In the genomic region with DNA sequence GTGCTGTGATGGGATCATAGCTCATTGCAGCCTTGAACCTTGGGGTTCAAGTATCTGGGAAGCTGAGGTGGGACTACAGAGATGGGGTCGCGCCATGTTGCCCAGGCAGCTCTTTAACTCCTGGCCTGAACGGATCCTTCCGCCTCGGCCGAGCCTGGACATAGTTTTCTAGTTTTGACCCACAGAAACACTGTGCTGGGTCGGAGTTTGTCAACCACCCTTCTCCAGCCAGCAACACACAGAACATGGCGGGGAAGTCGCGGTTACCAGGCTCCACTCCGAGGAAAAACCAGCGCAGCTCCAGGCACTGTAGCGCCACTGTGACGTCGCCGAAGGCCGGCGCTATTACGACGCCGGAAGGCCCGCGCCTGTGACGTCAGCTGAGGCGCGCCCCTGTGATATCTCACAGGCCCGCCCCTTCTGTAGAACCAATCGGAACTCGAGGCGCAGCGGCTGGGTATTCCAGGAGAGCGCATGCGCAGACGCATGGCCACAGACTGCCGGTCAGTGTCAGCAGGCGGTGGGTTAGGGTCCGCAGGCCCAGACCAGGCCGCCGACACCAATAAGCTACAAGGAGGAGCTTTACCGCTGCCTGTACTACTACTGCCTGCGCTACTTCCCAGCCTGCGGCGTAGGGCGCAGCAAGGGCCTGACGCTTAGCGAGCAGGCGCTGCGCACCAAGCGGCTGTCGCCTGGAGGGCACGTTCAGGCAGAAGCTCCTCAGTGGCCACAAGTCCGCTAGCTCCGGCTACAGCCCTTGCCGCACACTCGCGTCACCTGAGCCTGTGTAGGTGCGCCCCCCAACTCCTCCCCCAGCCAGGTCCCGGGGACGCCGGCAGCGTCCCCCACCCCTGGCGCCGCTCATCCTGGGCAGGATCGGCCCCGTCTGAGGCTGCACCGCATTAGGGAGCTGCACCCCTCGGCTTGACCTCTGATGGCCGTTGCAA, we compare ENCODE assay signal across 8 cellular contexts.
DNase-seq lines count a peak whose midpoint lies in the region; ATAC-seq and TF ChIP-seq lines count a peak whose summit lies in the region.

No MANE protein-coding gene starts in this region.

- ATAC-seq in HG02588 (IDR thresholded peaks at IDR 0.05; ENCODE audit: unreplicated experiment), result peak; percentile 97
- ATAC-seq in SK-N-SH treated with all-trans-retinoic acid at 6 μM for 48 hours, result peak; percentile 93

- H3K4me1 ChIP-seq in ovary (ENCODE audit: insufficient read depth) (peaks cover 6% of the 10 kb centered on the region), tibial artery (peaks cover 0 to 19% (median 12%) of the 10 kb centered on the region in 4 donors)

- intact Hi-C loops in head of caudate nucleus (cut with DNase I), result no loop called here
- intact Hi-C loops in ovary (cut with DNase I), result loop anchor here in 1 of 4 donors (5.0 kb wide), 1 partner anchor 354 kb away; no protein-coding TSS in a partner anchor
- intact Hi-C loops in tibial artery (cut with DNase I; ENCODE audit: low total_unique reads), result loop anchor here (10.0 kb wide), 1 partner anchor 131 kb away; a partner anchor contains a TSS

- peaks cover 4% of the 10 kb centered on the region for H3K36me3 Mint-ChIP-seq in activated naive CD8-positive, alpha-beta T cell treated with anti-CD3 and anti-CD28 coated beads for 36 hours

- H3K27ac Mint-ChIP-seq in activated naive CD8-positive, alpha-beta T cell treated with anti-CD3 and anti-CD28 coated beads for 36 hours, result peak overlapping the region; percentile 93

- no peaks in the 10 kb centered on the region for H3K27me3 ChIP-seq in ovary
- no peaks in the 10 kb centered on the region for H3K27me3 ChIP-seq in tibial artery

- H3K27ac ChIP-seq in ovary (peak overlapping the region; percentile 87 to 95), tibial artery (peak overlapping the region; percentile 94 to 95)

- 0 to 1% (median 0%) methylated on average over 56 to 68 of the region's 68 CpGs for WGBS in ovary, 3 donors

- H3K9me3 Mint-ChIP-seq in activated naive CD8-positive, alpha-beta T cell treated with anti-CD3 and anti-CD28 coated beads for 36 hours, result no peaks in the 10 kb centered on the region

- H3K4me3 ChIP-seq in ovary, result peak overlapping the region; percentile 84
- H3K4me3 ChIP-seq in tibial artery, result peak overlapping the region; percentile 79 to 92

- peak overlapping the region; percentile 90 for H3K4me3 Mint-ChIP-seq in activated naive CD8-positive, alpha-beta T cell treated with anti-CD3 and anti-CD28 coated beads for 36 hours

- peaks cover 12% of the 10 kb centered on the region for H3K4me1 Mint-ChIP-seq in activated naive CD8-positive, alpha-beta T cell treated with anti-CD3 and anti-CD28 coated beads for 36 hours

- no peaks in the 10 kb centered on the region for H3K36me3 ChIP-seq in ovary
- H3K36me3 ChIP-seq in tibial artery, result no peaks in the 10 kb centered on the region

- peak; percentile 62 for TF ChIP-seq EP300 in ovary (IDR thresholded peaks at IDR 0.05)

- H3K9me3 ChIP-seq in ovary, result no peaks in the 10 kb centered on the region
- no peaks in the 10 kb centered on the region for H3K9me3 ChIP-seq in tibial artery

- peak; percentile 20 for TF ChIP-seq CTCF in GM10266 (IDR thresholded peaks at IDR 0.05; ENCODE audit: control insufficient read depth, insufficient read depth, low read depth, missing control alignments)
- TF ChIP-seq CTCF in ovary (IDR thresholded peaks at IDR 0.05), result peak in 2 of 3 donors; percentile 42 to 57
- peak; percentile 26 to 35 for TF ChIP-seq CTCF in tibial artery (IDR thresholded peaks at IDR 0.05)

- H3K27me3 Mint-ChIP-seq in activated naive CD8-positive, alpha-beta T cell treated with anti-CD3 and anti-CD28 coated beads for 36 hours, result no peaks in the 10 kb centered on the region

- TF ChIP-seq POLR2A in ovary (IDR thresholded peaks at IDR 0.05), result peak; percentile 98

- DNase-seq in GM10266 (ENCODE audit: extremely low spot score) (peak; percentile 96), NCI-H1092 (lab: John Stamatoyannopoulos, UW) (peak; percentile 99), head of caudate nucleus (peak; percentile 95 to 100 (median 98)), ovary (peak; percentile 98 to 99 (median 98)), tibial artery (peak; percentile 98 to 99)
- DNase-seq in activated naive CD8-positive, alpha-beta T cell treated with anti-CD3 and anti-CD28 coated beads for 36 hours, result peak; percentile 96

TF ChIP-seq in SK-N-SH treated with all-trans-retinoic acid at 6 μM for 48 hours, 23 proteins besides CTCF, POLR2A, EP300 and RAD21:
- TF ChIP-seq ARNTL (CRISPR knock-in tag; IDR thresholded peaks at IDR 0.05; ENCODE audit: borderline replicate concordance, low read depth) (no peak), GLIS3 (CRISPR knock-in tag; IDR thresholded peaks at IDR 0.05) (no peak), ISL1 (CRISPR knock-in tag; IDR thresholded peaks at IDR 0.05) (no peak), ZNF70 (CRISPR knock-in tag; IDR thresholded peaks at IDR 0.05) (no peak), ZFP3 (CRISPR knock-in tag; IDR thresholded peaks at IDR 0.05) (peak; percentile 96), CSDC2 (CRISPR knock-in tag; IDR thresholded peaks at IDR 0.05) (peak; percentile 67; the same call in 1 of the 2 replicates), ZNF8 (CRISPR knock-in tag; IDR thresholded peaks at IDR 0.05) (peak; percentile 30; the same call in 1 of the 2 replicates), OSR1 (CRISPR knock-in tag; IDR thresholded peaks at IDR 0.05) (no peak)
- TF ChIP-seq, protein P1, sequence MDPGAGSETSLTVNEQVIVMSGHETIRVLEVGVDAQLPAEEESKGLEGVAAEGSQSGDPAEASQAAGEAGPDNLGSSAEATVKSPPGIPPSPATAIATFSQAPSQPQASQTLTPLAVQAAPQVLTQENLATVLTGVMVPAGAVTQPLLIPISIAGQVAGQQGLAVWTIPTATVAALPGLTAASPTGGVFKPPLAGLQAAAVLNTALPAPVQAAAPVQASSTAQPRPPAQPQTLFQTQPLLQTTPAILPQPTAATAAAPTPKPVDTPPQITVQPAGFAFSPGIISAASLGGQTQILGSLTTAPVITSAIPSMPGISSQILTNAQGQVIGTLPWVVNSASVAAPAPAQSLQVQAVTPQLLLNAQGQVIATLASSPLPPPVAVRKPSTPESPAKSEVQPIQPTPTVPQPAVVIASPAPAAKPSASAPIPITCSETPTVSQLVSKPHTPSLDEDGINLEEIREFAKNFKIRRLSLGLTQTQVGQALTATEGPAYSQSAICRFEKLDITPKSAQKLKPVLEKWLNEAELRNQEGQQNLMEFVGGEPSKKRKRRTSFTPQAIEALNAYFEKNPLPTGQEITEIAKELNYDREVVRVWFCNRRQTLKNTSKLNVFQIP (CRISPR knock-in tag; IDR thresholded peaks at IDR 0.05; ENCODE audit: borderline replicate concordance, low read depth), result no peak
- TF ChIP-seq, protein P2, sequence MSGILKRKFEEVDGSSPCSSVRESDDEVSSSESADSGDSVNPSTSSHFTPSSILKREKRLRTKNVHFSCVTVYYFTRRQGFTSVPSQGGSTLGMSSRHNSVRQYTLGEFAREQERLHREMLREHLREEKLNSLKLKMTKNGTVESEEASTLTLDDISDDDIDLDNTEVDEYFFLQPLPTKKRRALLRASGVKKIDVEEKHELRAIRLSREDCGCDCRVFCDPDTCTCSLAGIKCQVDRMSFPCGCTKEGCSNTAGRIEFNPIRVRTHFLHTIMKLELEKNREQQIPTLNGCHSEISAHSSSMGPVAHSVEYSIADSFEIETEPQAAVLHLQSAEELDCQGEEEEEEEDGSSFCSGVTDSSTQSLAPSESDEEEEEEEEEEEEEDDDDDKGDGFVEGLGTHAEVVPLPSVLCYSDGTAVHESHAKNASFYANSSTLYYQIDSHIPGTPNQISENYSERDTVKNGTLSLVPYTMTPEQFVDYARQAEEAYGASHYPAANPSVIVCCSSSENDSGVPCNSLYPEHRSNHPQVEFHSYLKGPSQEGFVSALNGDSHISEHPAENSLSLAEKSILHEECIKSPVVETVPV (CRISPR knock-in tag; IDR thresholded peaks at IDR 0.05), result no peak
- TF ChIP-seq, protein P3, sequence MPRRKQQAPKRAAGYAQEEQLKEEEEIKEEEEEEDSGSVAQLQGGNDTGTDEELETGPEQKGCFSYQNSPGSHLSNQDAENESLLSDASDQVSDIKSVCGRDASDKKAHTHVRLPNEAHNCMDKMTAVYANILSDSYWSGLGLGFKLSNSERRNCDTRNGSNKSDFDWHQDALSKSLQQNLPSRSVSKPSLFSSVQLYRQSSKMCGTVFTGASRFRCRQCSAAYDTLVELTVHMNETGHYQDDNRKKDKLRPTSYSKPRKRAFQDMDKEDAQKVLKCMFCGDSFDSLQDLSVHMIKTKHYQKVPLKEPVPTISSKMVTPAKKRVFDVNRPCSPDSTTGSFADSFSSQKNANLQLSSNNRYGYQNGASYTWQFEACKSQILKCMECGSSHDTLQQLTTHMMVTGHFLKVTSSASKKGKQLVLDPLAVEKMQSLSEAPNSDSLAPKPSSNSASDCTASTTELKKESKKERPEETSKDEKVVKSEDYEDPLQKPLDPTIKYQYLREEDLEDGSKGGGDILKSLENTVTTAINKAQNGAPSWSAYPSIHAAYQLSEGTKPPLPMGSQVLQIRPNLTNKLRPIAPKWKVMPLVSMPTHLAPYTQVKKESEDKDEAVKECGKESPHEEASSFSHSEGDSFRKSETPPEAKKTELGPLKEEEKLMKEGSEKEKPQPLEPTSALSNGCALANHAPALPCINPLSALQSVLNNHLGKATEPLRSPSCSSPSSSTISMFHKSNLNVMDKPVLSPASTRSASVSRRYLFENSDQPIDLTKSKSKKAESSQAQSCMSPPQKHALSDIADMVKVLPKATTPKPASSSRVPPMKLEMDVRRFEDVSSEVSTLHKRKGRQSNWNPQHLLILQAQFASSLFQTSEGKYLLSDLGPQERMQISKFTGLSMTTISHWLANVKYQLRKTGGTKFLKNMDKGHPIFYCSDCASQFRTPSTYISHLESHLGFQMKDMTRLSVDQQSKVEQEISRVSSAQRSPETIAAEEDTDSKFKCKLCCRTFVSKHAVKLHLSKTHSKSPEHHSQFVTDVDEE (CRISPR knock-in tag; IDR thresholded peaks at IDR 0.05), result peak; percentile 74

Comparison
In these comparisons a context has a peak if more than half of its experiments do, and no peak if none do; other contexts are left out.
1. Peak in every context shown above with its lines: DNase-seq, ATAC-seq, H3K4me3 ChIP-seq and H3K27ac ChIP-seq.